Comparison of ENCODE assay signal across 8 cellular contexts in genomic region chr3:160413613-160414248, GRCh38. TPM values are rescaled to one million over a fixed set of nuclear protein-coding genes. Genes with fewer than 3 reads are reported as not detected.
DNase-seq lines count a peak whose midpoint lies in the region; ATAC-seq lines count a peak whose summit lies in the region.

No MANE protein-coding gene starts in this region.

- no peak overlapping the region for H3K4me3 ChIP-seq in mesendoderm (ENCODE audit: low read length)

- ATAC-seq in GM18907 (IDR thresholded peaks at IDR 0.05; ENCODE audit: unreplicated experiment): peak; percentile 86

- no peak overlapping the region for H3K4ac ChIP-seq in mesendoderm (ENCODE audit: low read depth, low read length)

- no peak overlapping the region for H4K8ac ChIP-seq in mesendoderm (ENCODE audit: low read depth, low read length)

- no peak overlapping the region for H4K5ac ChIP-seq in mesendoderm (ENCODE audit: low read length)

- H3K9ac ChIP-seq in mesendoderm (ENCODE audit: low read length): no peak overlapping the region

- peaks cover 4% of the 10 kb centered on the region for H3K79me2 ChIP-seq in mesendoderm (ENCODE audit: control insufficient read depth, insufficient read depth, low read length)

- peaks cover 6% of the 10 kb centered on the region for H3K79me1 ChIP-seq in mesendoderm (ENCODE audit: low read length)

- H3K18ac ChIP-seq in mesendoderm (ENCODE audit: low read length): no peak overlapping the region

- peak; percentile 78 for DNase-seq in AG20443 (ENCODE audit: low spot score)
- DNase-seq in HK-2 (ENCODE audit: unreplicated experiment): peak; percentile 60
- DNase-seq in NCI-H82 treated with DMSO at 0.1 percent for 48 hours (lab: John Stamatoyannopoulos, UW; ENCODE audit: unreplicated experiment): peak; percentile 66
- peak; percentile 59 to 60 for DNase-seq in activated CD4-positive, alpha-beta T cell treated with anti-CD3 and anti-CD28 coated beads, Interleukin-2, amount 50 U/mL, for 4 hours
- peak; percentile 45 for DNase-seq in effector CD8-positive, alpha-beta T cell (lab: John Stamatoyannopoulos, UW)
- peak; percentile 84 for DNase-seq in mesendoderm
- peak; percentile 20 to 50 for DNase-seq in stimulated activated CD8-positive, alpha-beta memory T cell treated with anti-CD3 and anti-CD28 coated beads, Interleukin-7, amount 100 ng/mL, for 1 hour (ENCODE audit: low read depth in 2 of 2)

- H2BK15ac ChIP-seq in mesendoderm (replicated peaks; ENCODE audit: low read depth): no peak overlapping the region

- H2AK5ac ChIP-seq in mesendoderm (ENCODE audit: low read length): no peak overlapping the region

- H3K4me1 ChIP-seq in mesendoderm (ENCODE audit: control insufficient read depth, low read depth, low read length): no peaks in the 10 kb centered on the region

- H3K27me3 ChIP-seq in mesendoderm (ENCODE audit: insufficient read depth, low read length, poor library complexity): no peaks in the 10 kb centered on the region

- H2BK5ac ChIP-seq in mesendoderm (ENCODE audit: low read length): no peak overlapping the region

- H3K27ac ChIP-seq in mesendoderm (ENCODE audit: low read depth, low read length): no peak overlapping the region

- no peak overlapping the region for H2BK120ac ChIP-seq in mesendoderm (ENCODE audit: low read depth, low read length)

- no peak overlapping the region for H3K23ac ChIP-seq in mesendoderm (ENCODE audit: low read length)

- H3K36me3 ChIP-seq in mesendoderm (ENCODE audit: control insufficient read depth, insufficient read depth, low read length): peaks cover 7% of the 10 kb centered on the region

- WGBS in mesendoderm (ENCODE audit: extremely low coverage, insufficient coverage, low lambda C conversion rate): 100% methylated on average over 1 of the region's 3 CpGs

- H3K56ac ChIP-seq in mesendoderm (ENCODE audit: low read length): no peak overlapping the region

- H3K4me2 ChIP-seq in mesendoderm (ENCODE audit: low read length): no peak overlapping the region

RNA-seq across cellular contexts. Expression of gene SMC4, which starts 14.3 kb away (rescaled TPM):
- polyA plus RNA-seq in mesendoderm (2013, experiment 1 of 2): 263 TPM
- polyA plus RNA-seq in mesendoderm (2013, experiment 2 of 2): 257 TPM

RNA-seq across cellular contexts. Expression of gene IFT80, which starts 14.7 kb away (rescaled TPM):
- polyA plus RNA-seq in mesendoderm (2013, experiment 1 of 2): 10.7 TPM
- 8.9 TPM for polyA plus RNA-seq in mesendoderm (2013, experiment 2 of 2)

RNA-seq across cellular contexts. Expression of gene TRIM59, which starts 35.9 kb away (rescaled TPM):
- polyA plus RNA-seq in mesendoderm (2013, experiment 1 of 2): 28.6 TPM
- 30.5 TPM for polyA plus RNA-seq in mesendoderm (2013, experiment 2 of 2)
